ENCODE assay signal across 8 cellular contexts in the genomic region with DNA sequence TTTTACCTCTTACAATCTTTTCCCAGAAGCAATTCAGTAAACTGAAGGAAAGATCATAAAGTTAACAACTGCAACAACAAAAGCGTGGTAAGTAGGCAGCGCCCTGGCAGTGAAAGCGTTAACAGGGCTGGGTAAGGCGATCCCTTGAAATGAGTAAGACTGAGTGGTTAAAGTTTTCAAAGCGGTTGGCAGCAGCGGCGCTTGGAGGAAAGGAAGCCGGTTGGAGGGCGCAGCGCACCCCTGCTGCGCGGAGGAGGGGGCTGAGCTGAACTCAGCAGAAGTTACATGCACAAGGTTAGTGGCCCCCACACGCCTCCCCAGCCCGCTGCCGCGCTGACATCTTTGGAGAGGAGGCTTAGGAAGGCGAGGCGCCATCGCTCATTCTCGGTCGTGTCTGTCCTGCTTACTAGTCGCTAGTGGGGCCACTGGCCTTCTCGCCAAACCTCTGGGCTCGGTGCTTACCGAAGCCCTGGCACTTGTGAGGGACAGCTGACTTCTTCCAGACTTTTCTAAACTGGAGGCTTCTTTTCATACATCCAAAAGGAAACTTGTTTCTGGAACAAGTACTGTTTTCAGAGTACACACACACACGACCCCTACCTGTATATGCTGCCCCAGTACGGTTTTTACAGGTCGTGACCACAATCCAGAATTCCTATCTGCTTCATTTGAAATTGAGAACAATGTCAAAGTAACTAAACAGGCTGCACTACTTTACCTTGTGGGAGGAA. TPM values are rescaled to one million over a fixed set of nuclear protein-coding genes. Genes with fewer than 3 reads are reported as not detected.
A peak's percentile ranks its signal among the peaks of the same experiment; 100 is the strongest.
DNase-seq lines count a peak whose midpoint lies in the region; ATAC-seq and TF ChIP-seq lines count a peak whose summit lies in the region.

A gene with protein sequence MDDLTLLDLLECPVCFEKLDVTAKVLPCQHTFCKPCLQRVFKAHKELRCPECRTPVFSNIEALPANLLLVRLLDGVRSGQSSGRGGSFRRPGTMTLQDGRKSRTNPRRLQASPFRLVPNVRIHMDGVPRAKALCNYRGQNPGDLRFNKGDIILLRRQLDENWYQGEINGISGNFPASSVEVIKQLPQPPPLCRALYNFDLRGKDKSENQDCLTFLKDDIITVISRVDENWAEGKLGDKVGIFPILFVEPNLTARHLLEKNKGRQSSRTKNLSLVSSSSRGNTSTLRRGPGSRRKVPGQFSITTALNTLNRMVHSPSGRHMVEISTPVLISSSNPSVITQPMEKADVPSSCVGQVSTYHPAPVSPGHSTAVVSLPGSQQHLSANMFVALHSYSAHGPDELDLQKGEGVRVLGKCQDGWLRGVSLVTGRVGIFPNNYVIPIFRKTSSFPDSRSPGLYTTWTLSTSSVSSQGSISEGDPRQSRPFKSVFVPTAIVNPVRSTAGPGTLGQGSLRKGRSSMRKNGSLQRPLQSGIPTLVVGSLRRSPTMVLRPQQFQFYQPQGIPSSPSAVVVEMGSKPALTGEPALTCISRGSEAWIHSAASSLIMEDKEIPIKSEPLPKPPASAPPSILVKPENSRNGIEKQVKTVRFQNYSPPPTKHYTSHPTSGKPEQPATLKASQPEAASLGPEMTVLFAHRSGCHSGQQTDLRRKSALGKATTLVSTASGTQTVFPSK (plus strand): TSS at position 178 of the 731 bp plus-strand sequence. CDS start 1,351 bp downstream, outside the sequence.

- CTCF ChIA-PET in CD8-positive, alpha-beta memory T cell (lab: Charles Lee): no interaction called here
- CTCF ChIA-PET in activated naive CD4-positive, alpha-beta T cell treated with anti-CD3 and anti-CD28 coated beads, Interleukin-2, amount 10 ng/mL, durations not matched to agents 7 days and 5 days (lab: Charles Lee): no interaction called here

- POLR2A ChIA-PET in CD8-positive, alpha-beta memory T cell (lab: Charles Lee): no interaction called here

- WGBS in prostate gland: 3% methylated on average over 28 of the region's 28 CpGs

- H3K4me3 Mint-ChIP-seq in CD8-positive, alpha-beta memory T cell: peak within 1 kb of the TSS in 6 of 7 donors; percentile 22 to 81 (median 56)
- no peak within 1 kb of the TSS for H3K4me3 Mint-ChIP-seq in activated naive CD4-positive, alpha-beta T cell treated with anti-CD3 and anti-CD28 coated beads, Interleukin-2, amount 10 ng/mL, durations not matched to agents 7 days and 5 days

- no peaks in the 10 kb centered on the region for H3K27me3 ChIP-seq in CD8-positive, alpha-beta memory T cell (ENCODE audit: insufficient read depth, low read length, poor library complexity, severe bottlenecking)
- no peaks in the 10 kb centered on the region for H3K27me3 ChIP-seq in prostate gland (replicated peaks; ENCODE audit: insufficient read depth)

- no peak within 1 kb of the TSS for H3K27ac ChIP-seq in CD8-positive, alpha-beta memory T cell (ENCODE audit: low read depth, low read length)
- H3K27ac ChIP-seq in prostate gland: peak within 1 kb of the TSS; percentile 64 to 78

- TF ChIP-seq CTCF in LNCaP clone FGC (IDR thresholded peaks at IDR 0.05; ENCODE audit: control insufficient read depth, extremely low read depth, insufficient read depth) (no peak), prostate gland (IDR thresholded peaks at IDR 0.05) (no peak)

- ATAC-seq in GM21360 (IDR thresholded peaks at IDR 0.05; ENCODE audit: unreplicated experiment): no peak
- no peak for ATAC-seq in GM21528 (IDR thresholded peaks at IDR 0.05; ENCODE audit: low FRiP score, unreplicated experiment)
- no peak for ATAC-seq in GM21576 (IDR thresholded peaks at IDR 0.05; ENCODE audit: unreplicated experiment)

- H3K36me3 Mint-ChIP-seq in CD8-positive, alpha-beta memory T cell: no peaks in the 10 kb centered on the region
- no peaks in the 10 kb centered on the region for H3K36me3 Mint-ChIP-seq in activated naive CD4-positive, alpha-beta T cell treated with anti-CD3 and anti-CD28 coated beads, Interleukin-2, amount 10 ng/mL, durations not matched to agents 7 days and 5 days

- H3K36me3 ChIP-seq in CD8-positive, alpha-beta memory T cell (ENCODE audit: insufficient read depth, low read length): no peaks in the 10 kb centered on the region
- H3K36me3 ChIP-seq in prostate gland: no peaks in the 10 kb centered on the region

- H3K4me1 ChIP-seq in CD8-positive, alpha-beta memory T cell (ENCODE audit: insufficient read depth, low read length): no peaks in the 10 kb centered on the region
- H3K4me1 ChIP-seq in prostate gland (replicated peaks): peaks cover 7% of the 10 kb centered on the region

- intact Hi-C loops in cardiac septum (cut with DNase I): loop anchor here (5.0 kb wide), 1 partner anchor 106 kb away; no protein-coding TSS in a partner anchor
- intact Hi-C loops in prostate gland (cut with DNase I): no loop called here

- no peak within 1 kb of the TSS for H3K4me3 ChIP-seq in CD8-positive, alpha-beta memory T cell (ENCODE audit: low read length)
- H3K4me3 ChIP-seq in LNCaP clone FGC (ENCODE audit: low read depth, low read length) (peak within 1 kb of the TSS; percentile 40), prostate gland (peak within 1 kb of the TSS; percentile 41 to 45)

- peak within 1 kb of the TSS in 2 of 8 donors; percentile 1 to 23 for H3K27ac Mint-ChIP-seq in CD8-positive, alpha-beta memory T cell
- H3K27ac Mint-ChIP-seq in activated naive CD4-positive, alpha-beta T cell treated with anti-CD3 and anti-CD28 coated beads, Interleukin-2, amount 10 ng/mL, durations not matched to agents 7 days and 5 days: no peak within 1 kb of the TSS

- TF ChIP-seq POLR2A in prostate gland (IDR thresholded peaks at IDR 0.05): no peak

- H3K27me3 Mint-ChIP-seq in CD8-positive, alpha-beta memory T cell: peaks cover 10 to 30% of the 10 kb centered on the region in 2 donors
- H3K27me3 Mint-ChIP-seq in activated naive CD4-positive, alpha-beta T cell treated with anti-CD3 and anti-CD28 coated beads, Interleukin-2, amount 10 ng/mL, durations not matched to agents 7 days and 5 days: peaks cover 28% of the 10 kb centered on the region

- H3K4me1 Mint-ChIP-seq in CD8-positive, alpha-beta memory T cell: peaks cover 13 to 29% (median 14%) of the 10 kb centered on the region in 3 donors
- peaks cover 10% of the 10 kb centered on the region for H3K4me1 Mint-ChIP-seq in activated naive CD4-positive, alpha-beta T cell treated with anti-CD3 and anti-CD28 coated beads, Interleukin-2, amount 10 ng/mL, durations not matched to agents 7 days and 5 days

- no peaks in the 10 kb centered on the region for H3K9me3 ChIP-seq in CD8-positive, alpha-beta memory T cell (ENCODE audit: low read length)
- H3K9me3 ChIP-seq in prostate gland: no peaks in the 10 kb centered on the region

- DNase-seq in CD8-positive, alpha-beta memory T cell: peak in 1 of 5 donors; percentile 4
- no peak for DNase-seq in LNCaP clone FGC (ENCODE audit: low read depth)
- peak; percentile 24 for DNase-seq in activated naive CD4-positive, alpha-beta T cell treated with anti-CD3 and anti-CD28 coated beads, Interleukin-2, amount 10 ng/mL, durations not matched to agents 7 days and 5 days
- DNase-seq in cardiac septum (ENCODE audit: low spot score): no peak
- DNase-seq in prostate gland (ENCODE audit: low spot score): peak; percentile 49

- peaks cover 0 to 2% (median 0%) of the 10 kb centered on the region in 5 donors for H3K9me3 Mint-ChIP-seq in CD8-positive, alpha-beta memory T cell
- no peaks in the 10 kb centered on the region for H3K9me3 Mint-ChIP-seq in activated naive CD4-positive, alpha-beta T cell treated with anti-CD3 and anti-CD28 coated beads, Interleukin-2, amount 10 ng/mL, durations not matched to agents 7 days and 5 days

RNA-seq across cellular contexts. Expression of the gene that starts here (rescaled TPM):
- under 1 TPM in 1 of 2 experiments, not detected in 1; 0.09 TPM for total RNA-seq in CD8-positive, alpha-beta memory T cell
- 0.51 TPM for polyA plus RNA-seq in CD8-positive, alpha-beta memory T cell
- total RNA-seq in cardiac septum: 231 TPM
- total RNA-seq in prostate gland: 10 to 100 TPM; 18.2 to 43.9 TPM

Comparison
In these comparisons a context has a peak if more than half of its experiments do, and no peak if none do; other contexts are left out.
1. RNA of the gene that starts here (total RNA-seq): 231 TPM in cardiac septum (single experiment) and 18.2 to 43.9 TPM in prostate gland; 0.09 TPM in CD8-positive, alpha-beta memory T cell; every median in the first group is over 10 times any median in the second.
2. DNase-seq: peak in activated naive CD4-positive, alpha-beta T cell treated with anti-CD3 and anti-CD28 coated beads, Interleukin-2, amount 10 ng/mL, durations not matched to agents 7 days and 5 days (single experiment) and prostate gland (single experiment); none in LNCaP clone FGC (single experiment) and cardiac septum (single experiment).